ENCODE assay signal across 19 cellular contexts in genomic region chr14:66857867-66858266, GRCh38.
DNase-seq lines count a peak whose midpoint lies in the region; ATAC-seq and TF ChIP-seq lines count a peak whose summit lies in the region.
"Had no signal": no experiment of that assay in that cellular context is flagged by ENCODE, and none has a peak within 500 bp of the region (broad histone marks: within the 10 kb centered on the region; RNA-seq: fewer than 3 reads in every experiment).

No MANE protein-coding gene starts in this region.

- H3K27me3 ChIP-seq in right atrium auricular region (no peaks in the 10 kb centered on the region), osteoblast (ENCODE audit: insufficient read depth, low read length) (no peaks in the 10 kb centered on the region)
- H3K27me3 ChIP-seq: BLaER1 had no signal

- intact Hi-C loops in Right ventricle myocardium superior (cut with DNase I) (no loop called here), posterior vena cava (cut with DNase I) (no loop called here)

- H3K79me2 ChIP-seq in osteoblast (ENCODE audit: insufficient read depth, low read length) = no peaks in the 10 kb centered on the region

- H4K20me1 ChIP-seq in osteoblast (ENCODE audit: insufficient read depth, low read length) = no peaks in the 10 kb centered on the region
- H4K20me1 ChIP-seq: BLaER1 had no signal

- H2AFZ ChIP-seq in osteoblast (ENCODE audit: low read length) = no peak overlapping the region

- H3K4me1 ChIP-seq in right atrium auricular region = no peaks in the 10 kb centered on the region
- H3K4me1 ChIP-seq in osteoblast (ENCODE audit: insufficient read depth, low read length) = no peaks in the 10 kb centered on the region
- H3K4me1 ChIP-seq: BLaER1, HAP-1 had no signal

- no peak for ATAC-seq in Right ventricle myocardium superior (ENCODE audit: poor library complexity)
- ATAC-seq in left lobe of liver = peak; percentile 81
- ATAC-seq: CD8-positive, alpha-beta T cell; GM12878 had no signal

- DNase-seq in Right ventricle myocardium superior = peak; percentile 10
- no peak for DNase-seq in right atrium auricular region (ENCODE audit: low spot score)
- DNase-seq in left lobe of liver (ENCODE audit: low spot score) = no peak
- DNase-seq in posterior vena cava (ENCODE audit: low spot score) = peak; percentile 47
- no peak for DNase-seq in osteoblast (ENCODE audit: insufficient read length, low spot score, missing footprints)
- DNase-seq in NCI-H146 treated with DMSO at 0.1 percent for 48 hours (lab: John Stamatoyannopoulos, UW; ENCODE audit: unreplicated experiment) = no peak
- DNase-seq: CD4-positive, CD25-positive, alpha-beta regulatory T cell; CD8-positive, alpha-beta T cell; DMS 273 treated with DMSO at 0.1 percent for 48 hours; DMS79; EL; GDM1; GOT3; HFFc6 had no signal

- H3K4me2 ChIP-seq in osteoblast (ENCODE audit: insufficient read depth, low read length) = no peak overlapping the region
- H3K4me2 ChIP-seq: BLaER1 had no signal

- H3K4me3 ChIP-seq in right atrium auricular region = no peak overlapping the region
- H3K4me3 ChIP-seq in osteoblast (ENCODE audit: insufficient read depth, low read length) = no peak overlapping the region
- H3K4me3 ChIP-seq: BLaER1, GM12878, HAP-1 had no signal

- H3K36me3 ChIP-seq in right atrium auricular region = no peaks in the 10 kb centered on the region
- no peaks in the 10 kb centered on the region for H3K36me3 ChIP-seq in osteoblast (ENCODE audit: insufficient read depth, low read length)
- H3K36me3 ChIP-seq: BLaER1, HAP-1 had no signal

- H3K9me3 ChIP-seq in right atrium auricular region (no peaks in the 10 kb centered on the region), osteoblast (ENCODE audit: low read depth, low read length) (no peaks in the 10 kb centered on the region)
- H3K9me3 ChIP-seq: BLaER1, HAP-1 had no signal

- TF ChIP-seq CTCF in right atrium auricular region (IDR thresholded peaks at IDR 0.05) = no peak
- TF ChIP-seq CTCF in osteoblast (IDR thresholded peaks at IDR 0.05; ENCODE audit: extremely low read depth, low read depth, low read length) = no peak

- H3K27ac ChIP-seq in right atrium auricular region (no peak overlapping the region), osteoblast (ENCODE audit: low read depth, low read length) (no peak overlapping the region)
- H3K27ac ChIP-seq: 22Rv1, BLaER1, C4-2B had no signal

Comparison
In these comparisons a context has a peak if more than half of its experiments do, and no peak if none do; other contexts are left out.
1. DNase-seq: peak in Right ventricle myocardium superior (single experiment) and posterior vena cava (single experiment); none in right atrium auricular region (single experiment), left lobe of liver (single experiment), osteoblast (single experiment) and NCI-H146 treated with DMSO at 0.1 percent for 48 hours (single experiment).